Comparison of ENCODE assay signal across 25 cellular contexts in genomic region chr2:199477277-199477834, GRCh38. TPM values are rescaled to one million over a fixed set of nuclear protein-coding genes. Genes with fewer than 3 reads are reported as not detected.
"Had no signal": no experiment of that assay in that cellular context is flagged by ENCODE, and none has a peak within 500 bp of the region (broad histone marks: within the 10 kb centered on the region; RNA-seq: fewer than 3 reads in every experiment).

No MANE protein-coding gene starts in this region.

- DNase-seq: activated CD4-positive, alpha-beta memory T cell treated with anti-CD3 and anti-CD28 coated beads for 36 hours; activated CD4-positive, alpha-beta T cell treated with anti-CD3 and anti-CD28 coated beads for 36 hours; activated CD4-positive, alpha-beta T cell treated with anti-CD3 and anti-CD28 coated beads, Interleukin-2, amount 10 ng/mL, durations not matched to agents 24 days and 14 days; activated CD4-positive, CD25-positive, alpha-beta regulatory T cell; activated CD4-positive, CD25-positive, alpha-beta regulatory T cell treated with anti-CD3 and anti-CD28 coated beads, Interleukin-2, amount 50 U/mL, for 72 hours; activated CD8-positive, alpha-beta memory T cell treated with anti-CD3 and anti-CD28 coated beads, Interleukin-2, amount 10 ng/mL, durations not matched to agents 7 days and 5 days; activated CD8-positive, alpha-beta memory T cell treated with anti-CD3 and anti-CD28 coated beads, Interleukin-2, amount 50 U/mL, for 4 hours; activated CD8-positive, alpha-beta T cell treated with anti-CD3 and anti-CD28 coated beads, Interleukin-2, amount 10 ng/mL, durations not matched to agents 7 days and 5 days; activated effector memory CD4-positive, alpha-beta T cell treated with anti-CD3 and anti-CD28 coated beads, Interleukin-2, amount 50 U/mL, for 16 hours; activated naive CD4-positive, alpha-beta T cell treated with anti-CD3 and anti-CD28 coated beads for 36 hours; activated naive CD8-positive, alpha-beta T cell treated with anti-CD3 and anti-CD28 coated beads for 36 hours; activated naive CD8-positive, alpha-beta T cell treated with anti-CD3 and anti-CD28 coated beads, Interleukin-2, amount 50 U/mL, for 24 hours; activated T-cell treated with anti-CD3 and anti-CD28 coated beads, Interleukin-2, amount 50 U/mL, for 1 hour; activated T-cell treated with anti-CD3 and anti-CD28 coated beads, Interleukin-2, amount 50 U/mL, for 48 hours; adrenal gland; amygdala; aorta; body of pancreas; caudate nucleus; effector CD8-positive, alpha-beta T cell; foreskin fibroblast; head of caudate nucleus; T-helper 2 cell had no signal

- H3K36me3 ChIP-seq: adrenal gland had no signal

- H3K4me3 ChIP-seq: adrenal gland, body of pancreas had no signal

- H3K9me3 ChIP-seq: adrenal gland, body of pancreas had no signal

- H3K27me3 ChIP-seq: body of pancreas had no signal

- H3K4me1 ChIP-seq: adrenal gland, body of pancreas had no signal

- H3K27ac ChIP-seq: adrenal gland, body of pancreas had no signal

- ATAC-seq: activated CD4-positive, alpha-beta T cell treated with anti-CD3 and anti-CD28 coated beads for 36 hours; activated CD8-positive, alpha-beta memory T cell treated with anti-CD3 and anti-CD28 coated beads, Interleukin-2, amount 10 ng/mL, durations not matched to agents 7 days and 5 days; activated CD8-positive, alpha-beta T cell treated with anti-CD3 and anti-CD28 coated beads, Interleukin-2, amount 10 ng/mL, durations not matched to agents 7 days and 5 days; activated naive CD8-positive, alpha-beta T cell treated with anti-CD3 and anti-CD28 coated beads, Interleukin-2, amount 50 U/mL, for 24 hours; body of pancreas; esophagus mucosa had no signal

RNA-seq across cellular contexts. Expression of gene SATB2, which starts 19.6 kb away (rescaled TPM):
- total RNA-seq: activated CD4-positive, alpha-beta T cell treated with anti-CD3 and anti-CD28 coated beads, Interleukin-2, amount 10 ng/mL, durations not matched to agents 24 days and 14 days; activated CD8-positive, alpha-beta T cell treated with anti-CD3 and anti-CD28 coated beads, Interleukin-2, amount 10 ng/mL, durations not matched to agents 7 days and 5 days; activated T-helper 1 cell treated with anti-CD3 and anti-CD28 coated beads, Interleukin-12 subunit alpha, Interleukin-12 subunit beta, Interleukin-2, Interleukin-4 antibody, amounts not matched to agents 30 ng/mL and 10 ng/mL and 1 ng/mL, durations not matched to agents 14 hours and 24 hours and 36 hours had no signal
